In the genomic region with DNA sequence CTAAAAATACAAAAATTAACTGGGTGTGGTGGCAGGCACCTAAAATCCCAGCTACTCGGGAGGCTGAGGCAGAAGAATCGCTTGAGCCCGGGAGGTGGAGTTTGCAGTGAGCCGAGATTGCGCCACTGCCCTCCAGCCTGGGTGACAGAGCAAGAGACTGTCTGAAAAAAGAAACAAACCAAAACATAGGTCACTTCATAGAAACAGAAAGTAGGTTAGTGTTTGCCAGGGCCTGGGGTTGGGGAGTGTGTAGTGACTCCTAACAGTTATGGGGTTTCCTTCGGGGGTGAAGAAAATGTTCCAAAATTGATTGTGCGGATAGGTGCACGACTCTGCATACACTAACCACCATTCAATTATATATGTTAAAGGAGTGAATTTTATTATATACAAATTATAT, we compare ENCODE assay signal across 23 cellular contexts. TPM values are rescaled to one million over a fixed set of nuclear protein-coding genes. Genes with fewer than 3 reads are reported as not detected.
"Had no signal": no experiment of that assay in that cellular context is flagged by ENCODE, and none has a peak within 500 bp of the region (broad histone marks: within the 10 kb centered on the region; RNA-seq: fewer than 3 reads in every experiment).

No MANE protein-coding gene starts in this region.

- H3K4me3 ChIP-seq: K562, SJSA1, SK-N-MC had no signal

- H3K9me3 ChIP-seq: SJSA1 had no signal

- ATAC-seq: K562, Panc1, PC-3 had no signal

- DNase-seq: NCI-H1092; NCI-H1105 treated with DMSO at 0.1 percent for 48 hours; NCI-H1417 treated with DMSO at 0.1 percent for 48 hours; NCI-H1694 treated with DMSO at 0.1 percent for 48 hours; NCI-H1930; NCI-H2107; NCI-H2227 treated with DMSO at 0.1 percent for 48 hours; NCI-H510A; NCI-H524 treated with DMSO at 0.1 percent for 48 hours; NCI-H774; NK-92 treated with Interleukin-12 subunit alpha and Interleukin-12 subunit beta, amount 100 ng/mL, for 24 hours; PC-3; SHP77 had no signal

- H3K36me3 ChIP-seq: SJSA1 had no signal

- H3K4me1 ChIP-seq: SJSA1 had no signal

- H3K27ac ChIP-seq: KMS-11, RWPE1, SJSA1, SK-N-MC had no signal

RNA-seq across cellular contexts. Expression of gene ATP2C2, which starts 59.2 kb away (rescaled TPM):
- total RNA-seq: HT1080; LHCN-M2; MCF 10A; SJSA1; T-helper 1 cell treated with Interleukin-12 subunit alpha and Interleukin-12 subunit beta and Interleukin-4 antibody, amounts not matched to agents 30 ng/mL and 1 ng/mL, for 36 hours had no signal
